In genomic region chr4:90889171-90889570, GRCh38 we compare ENCODE assay signal across 18 cellular contexts.
A peak's percentile ranks its signal among the peaks of the same experiment; 100 is the strongest.
DNase-seq lines count a peak whose midpoint lies in the region; ATAC-seq, FAIRE-seq and TF ChIP-seq lines count a peak whose summit lies in the region.
"Had no signal": no experiment of that assay in that cellular context is flagged by ENCODE, and none has a peak within 500 bp of the region (broad histone marks: within the 10 kb centered on the region; RNA-seq: fewer than 3 reads in every experiment).

No MANE protein-coding gene starts in this region.

- CTCF ChIA-PET in mammary epithelial cell (lab: Charles Lee; ENCODE audit: low non-redundant PET): no interaction called here

- H3K9ac ChIP-seq in mammary epithelial cell (ENCODE audit: insufficient read depth, low read length) (no peak overlapping the region), neuronal stem cell (ENCODE audit: low read depth, low read length, poor library complexity) (no peak overlapping the region)
- H3K9ac ChIP-seq: BLaER1 had no signal

- H2BK5ac ChIP-seq in neuronal stem cell (ENCODE audit: low read length): no peak overlapping the region

- no peaks in the 10 kb centered on the region for H3K79me2 ChIP-seq in mammary epithelial cell (ENCODE audit: insufficient read depth, low read length)

- no peak overlapping the region for H4K91ac ChIP-seq in neuronal stem cell (ENCODE audit: low read depth, low read length, poor library complexity)

- intact Hi-C loops in mammary epithelial cell (cut with micrococcal nuclease): no loop called here

- H3K4me1 ChIP-seq in mammary epithelial cell (ENCODE audit: insufficient read depth, low read length) (no peaks in the 10 kb centered on the region), neuronal stem cell (ENCODE audit: control insufficient read depth in 2 of 2, insufficient read depth in 1 of 2, low read depth in 1 of 2, low read length in 2 of 2) (no peaks in the 10 kb centered on the region)
- H3K4me1 ChIP-seq in effector memory CD4-positive, alpha-beta T cell (ENCODE audit: control insufficient read depth, insufficient read depth, low read length, poor library complexity, severe bottlenecking): no peaks in the 10 kb centered on the region
- H3K4me1 ChIP-seq: BLaER1, HAP-1 had no signal

- BruUV-seq in mammary epithelial cell (replicated peaks; lab: Mats Ljungman, UMichigan): no TSS peak

- no peak overlapping the region for H2AK5ac ChIP-seq in neuronal stem cell (ENCODE audit: low read depth, low read length)

- no peak for TF ChIP-seq CTCF in mammary epithelial cell (conservative IDR thresholded peaks at IDR 0.05 in 1 of 2, IDR thresholded peaks at IDR 0.05 in 1 of 2; ENCODE audit: extremely low read depth in 1 of 2, insufficient read depth in 1 of 2, low read depth in 1 of 2, low read length in 2 of 2)
- no peak for TF ChIP-seq CTCF in epithelial cell of proximal tubule (conservative IDR thresholded peaks at IDR 0.05; ENCODE audit: low read depth, low read length)

- no peak overlapping the region for H2BK12ac ChIP-seq in neuronal stem cell (ENCODE audit: low read length)

- no peak overlapping the region for H2BK15ac ChIP-seq in neuronal stem cell (ENCODE audit: low read length)

- no peak overlapping the region for H2AFZ ChIP-seq in mammary epithelial cell (ENCODE audit: low read depth, low read length)
- no peak overlapping the region for H2AFZ ChIP-seq in neuronal stem cell (ENCODE audit: low read length)

- 39% methylated on average over 2 of the region's 2 CpGs for WGBS in mammary epithelial cell (ENCODE audit: low coverage, missing lambda C conversion rate)
- no CpG with 5 or more reads among the region's 2 CpGs for WGBS in neuronal stem cell (ENCODE audit: extremely low coverage in 2 of 2, insufficient read length in 2 of 2, insufficient replicate concordance in 1 of 2), 2 donors

- H3K9me3 ChIP-seq in mammary epithelial cell (replicated peaks; ENCODE audit: insufficient read depth, low read length): no peaks in the 10 kb centered on the region
- H3K9me3 ChIP-seq in neuronal stem cell (replicated peaks in 1 of 2; ENCODE audit: control insufficient read depth in 2 of 2, insufficient read depth in 1 of 2, low read depth in 1 of 2, low read length in 2 of 2): no peaks in the 10 kb centered on the region
- H3K9me3 ChIP-seq in effector memory CD4-positive, alpha-beta T cell (ENCODE audit: control insufficient read depth, low read length): no peaks in the 10 kb centered on the region
- H3K9me3 ChIP-seq: BLaER1, HAP-1 had no signal

- no peaks in the 10 kb centered on the region for H3K27me3 ChIP-seq in mammary epithelial cell (ENCODE audit: insufficient read depth, low read length)
- no peaks in the 10 kb centered on the region for H3K27me3 ChIP-seq in neuronal stem cell (ENCODE audit: control insufficient read depth in 3 of 3, insufficient read depth in 3 of 3, low read depth in 1 of 3, low read length in 3 of 3)
- no peaks in the 10 kb centered on the region for H3K27me3 ChIP-seq in effector memory CD4-positive, alpha-beta T cell (replicated peaks; ENCODE audit: control insufficient read depth, insufficient read depth, low read length, poor library complexity, severe bottlenecking)
- H3K27me3 ChIP-seq: BLaER1 had no signal

- no peak for ATAC-seq in HG02571 (IDR thresholded peaks at IDR 0.05; ENCODE audit: unreplicated experiment)

- no peak overlapping the region for H3K23ac ChIP-seq in neuronal stem cell (ENCODE audit: low read depth, low read length, poor library complexity)

- H4K20me1 ChIP-seq in mammary epithelial cell (ENCODE audit: insufficient read depth, low read length): no peaks in the 10 kb centered on the region
- H4K20me1 ChIP-seq: BLaER1 had no signal

- H3K14ac ChIP-seq in neuronal stem cell (ENCODE audit: low read length): no peak overlapping the region

- dilution Hi-C loops in mammary epithelial cell (cut with HindIII; ENCODE audit: low sequenced_read_pairs): no loop called here

- H4K8ac ChIP-seq in neuronal stem cell (ENCODE audit: low read depth, low read length): no peak overlapping the region

- no peaks in the 10 kb centered on the region for H3K79me1 ChIP-seq in neuronal stem cell (ENCODE audit: low read depth, low read length)

- no peak overlapping the region for H2BK120ac ChIP-seq in neuronal stem cell (ENCODE audit: low read depth, low read length)

- no peak overlapping the region for H3K18ac ChIP-seq in neuronal stem cell (ENCODE audit: low read length)

- in situ Hi-C loops in mammary epithelial cell (cut with MboI; ENCODE audit: low sequenced_read_pairs in 2 of 2): no loop called here

- peak; percentile 61 for FAIRE-seq in islet of Langerhans (lab: Jason Lieb, UNC)
- FAIRE-seq: GM19239, H1 had no signal

- H3K27ac ChIP-seq in mammary epithelial cell (ENCODE audit: insufficient read depth, low read depth, low read length) (no peak overlapping the region), neuronal stem cell (replicated peaks; ENCODE audit: low read length) (no peak overlapping the region)
- H3K27ac ChIP-seq in effector memory CD4-positive, alpha-beta T cell (ENCODE audit: insufficient read depth, low read length, poor library complexity, severe bottlenecking): no peak overlapping the region
- H3K27ac ChIP-seq: BLaER1, HL-60 had no signal

- H3K4me3 ChIP-seq in mammary epithelial cell (replicated peaks in 1 of 3; ENCODE audit: insufficient read depth in 1 of 3, low read depth in 2 of 3, low read length in 3 of 3) (no peak overlapping the region), epithelial cell of proximal tubule (ENCODE audit: low read depth, low read length) (no peak overlapping the region), neuronal stem cell (ENCODE audit: low read length in 2 of 2) (no peak overlapping the region)
- no peak overlapping the region for H3K4me3 ChIP-seq in effector memory CD4-positive, alpha-beta T cell (ENCODE audit: insufficient read depth, low read depth, low read length, poor library complexity, severe bottlenecking)
- H3K4me3 ChIP-seq: BLaER1, HAP-1 had no signal

- H3K36me3 ChIP-seq in mammary epithelial cell (ENCODE audit: insufficient read depth, low read length): no peaks in the 10 kb centered on the region
- no peaks in the 10 kb centered on the region for H3K36me3 ChIP-seq in neuronal stem cell (replicated peaks in 1 of 2; ENCODE audit: control insufficient read depth in 2 of 2, insufficient read depth in 2 of 2, low read length in 2 of 2)
- H3K36me3 ChIP-seq in effector memory CD4-positive, alpha-beta T cell (ENCODE audit: control insufficient read depth, insufficient read depth, low read length): no peaks in the 10 kb centered on the region
- H3K36me3 ChIP-seq: BLaER1, HAP-1 had no signal

- H3K4me2 ChIP-seq in mammary epithelial cell (ENCODE audit: insufficient read depth, low read depth, low read length) (no peak overlapping the region), neuronal stem cell (ENCODE audit: insufficient read depth, low read length, poor library complexity, severe bottlenecking) (no peak overlapping the region)
- H3K4me2 ChIP-seq: BLaER1 had no signal

- H3K4ac ChIP-seq in neuronal stem cell (ENCODE audit: low read length): no peak overlapping the region

- peak; percentile 3 for DNase-seq in HPDE6-E6E7 (ENCODE audit: extremely low spot score)
- peak; percentile 78 for DNase-seq in mammary epithelial cell
- DNase-seq in epithelial cell of proximal tubule (ENCODE audit: low read depth): peak; percentile 3
- DNase-seq in neuronal stem cell (ENCODE audit: low spot score): no peak
- no peak for DNase-seq in effector memory CD4-positive, alpha-beta T cell
- DNase-seq in NCI-H187 (lab: John Stamatoyannopoulos, UW): no peak
- DNase-seq: 8988T; AML-193; CD4-positive, CD25-positive, alpha-beta regulatory T cell; DMS53; GF-D8 had no signal

Comparison
In these comparisons a context has a peak if more than half of its experiments do, and no peak if none do; other contexts are left out.
1. DNase-seq: peak in HPDE6-E6E7 (single experiment), mammary epithelial cell (single experiment) and epithelial cell of proximal tubule (single experiment); none in neuronal stem cell (single experiment), effector memory CD4-positive, alpha-beta T cell (0 of 3) and NCI-H187 (0 of 2).